ENCODE assay signal across 25 cellular contexts in the genomic region with DNA sequence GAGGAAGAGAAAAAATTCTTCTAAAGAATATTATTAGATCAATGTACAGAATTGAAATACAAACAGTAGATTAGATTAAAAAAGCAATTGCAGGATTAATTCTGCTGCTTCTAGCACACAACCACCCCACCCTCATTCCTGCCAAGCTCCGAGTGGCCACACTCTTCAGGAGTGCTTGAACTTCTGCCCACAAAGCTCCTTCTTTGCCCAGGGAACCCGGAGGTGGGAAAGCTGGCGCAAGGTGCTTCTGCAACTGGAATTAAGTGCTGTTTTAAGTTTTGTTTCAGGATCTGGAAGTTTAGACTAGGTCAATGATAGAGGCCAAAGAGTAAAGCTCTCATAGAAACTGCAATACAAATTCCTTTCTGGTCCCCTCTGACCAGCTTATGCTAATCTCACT.
"Had no signal": no experiment of that assay in that cellular context is flagged by ENCODE, and none has a peak within 500 bp of the region (broad histone marks: within the 10 kb centered on the region; RNA-seq: fewer than 3 reads in every experiment).

No MANE protein-coding gene starts in this region.

- H3K9me3 Mint-ChIP-seq: endodermal cell; nephron; stimulated activated memory B cell treated with anti-CD40 and anti-IgM and Interleukin-4, amounts not matched to agents 10 μg/mL and 1 μg/mL and 100 μg/mL, for 72 hours; stimulated activated naive CD8-positive, alpha-beta T cell treated with anti-CD3 and anti-CD28 coated beads, Interleukin-15, Interleukin-2, amounts not matched to agents 100 ng/mL and 50 ng/mL, for 24 hours had no signal

- H3K27me3 Mint-ChIP-seq: stimulated activated memory B cell treated with anti-CD40 and anti-IgM and Interleukin-4, amounts not matched to agents 10 μg/mL and 1 μg/mL and 100 μg/mL, for 72 hours had no signal

- H3K4me3 Mint-ChIP-seq: endodermal cell; nephron; stimulated activated memory B cell treated with anti-CD40 and anti-IgM and Interleukin-4, amounts not matched to agents 10 μg/mL and 1 μg/mL and 100 μg/mL, for 72 hours; stimulated activated naive CD8-positive, alpha-beta T cell treated with anti-CD3 and anti-CD28 coated beads, Interleukin-15, Interleukin-2, amounts not matched to agents 100 ng/mL and 50 ng/mL, for 24 hours had no signal

- H3K4me3 ChIP-seq: coronary artery, hepatocyte, prostate gland, right lobe of liver, spleen, testis, transverse colon had no signal

- H3K27me3 ChIP-seq: hepatocyte, right lobe of liver, spleen, testis, transverse colon had no signal

- H3K36me3 Mint-ChIP-seq: stimulated activated memory B cell treated with anti-CD40 and anti-IgM and Interleukin-4, amounts not matched to agents 10 μg/mL and 1 μg/mL and 100 μg/mL, for 72 hours had no signal

- H3K4me2 ChIP-seq: hepatocyte had no signal

- H3K36me3 ChIP-seq: prostate gland, right lobe of liver, spleen, transverse colon had no signal

- H3K9ac ChIP-seq: parathyroid adenoma had no signal

- H3K4me1 ChIP-seq: parathyroid adenoma, prostate gland, right lobe of liver, spleen, testis had no signal

- H3K27ac Mint-ChIP-seq: endodermal cell; stimulated activated memory B cell treated with anti-CD40 and anti-IgM and Interleukin-4, amounts not matched to agents 10 μg/mL and 1 μg/mL and 100 μg/mL, for 72 hours; stimulated activated naive CD8-positive, alpha-beta T cell treated with anti-CD3 and anti-CD28 coated beads, Interleukin-15, Interleukin-2, amounts not matched to agents 100 ng/mL and 50 ng/mL, for 24 hours had no signal

- H3K4me1 Mint-ChIP-seq: nephron; stimulated activated memory B cell treated with anti-CD40 and anti-IgM and Interleukin-4, amounts not matched to agents 10 μg/mL and 1 μg/mL and 100 μg/mL, for 72 hours had no signal

- H3K79me2 ChIP-seq: hepatocyte, parathyroid adenoma had no signal

- DNase-seq: effector CD4-positive, alpha-beta T cell; endodermal cell; erythroblast; foreskin melanocyte; head of caudate nucleus; kidney; left cardiac atrium; left ventricle myocardium superior; retina; right lobe of liver; spleen; stimulated activated CD4-positive, alpha-beta T cell treated with anti-CD3 and anti-CD28 coated beads, Interleukin-15, amount 100 ng/mL, for 24 hours; stimulated activated CD4-positive, alpha-beta T cell treated with anti-CD3 and anti-CD28 coated beads, Interleukin-1b, Interleukin-23, amount 100 ng/mL, for 48 hours; stimulated activated CD4-positive, alpha-beta T cell treated with anti-CD3 and anti-CD28 coated beads, Interleukin-4, amount 100 ng/mL, for 24 hours; testis; transverse colon had no signal

- ATAC-seq: left cardiac atrium; left ventricle myocardium superior; right lobe of liver; stimulated activated memory B cell treated with anti-CD40 and anti-IgM and Interleukin-4, amounts not matched to agents 10 μg/mL and 1 μg/mL and 100 μg/mL, for 72 hours had no signal

- FAIRE-seq: endothelial cell of umbilical vein, kidney, urothelium cell line had no signal

- H2AFZ ChIP-seq: hepatocyte, parathyroid adenoma had no signal

- H3K9me3 ChIP-seq: prostate gland, right lobe of liver, spleen, testis, transverse colon had no signal

- H3K27ac ChIP-seq: coronary artery, hepatocyte, parathyroid adenoma, prostate gland, right lobe of liver, spleen, testis, transverse colon had no signal
